ENCODE assay signal across 8 cellular contexts in genomic region chr15:37102315-37103021, GRCh38. TPM values are rescaled to one million over a fixed set of nuclear protein-coding genes. Genes with fewer than 3 reads are reported as not detected.
DNase-seq lines count a peak whose midpoint lies in the region; ATAC-seq, FAIRE-seq and TF ChIP-seq lines count a peak whose summit lies in the region.

No MANE protein-coding gene starts in this region.

- H3K27ac Mint-ChIP-seq in activated CD4-positive, alpha-beta T cell treated with anti-CD3 and anti-CD28 coated beads for 36 hours, result no peak overlapping the region
- H3K27ac Mint-ChIP-seq in stimulated activated memory B cell treated with anti-CD40 and anti-IgM and Interleukin-4, amounts not matched to agents 10 μg/mL and 1 μg/mL and 100 μg/mL, for 72 hours, result no peak overlapping the region

- peaks cover 53% of the 10 kb centered on the region for H3F3A ChIP-seq in SK-N-SH (replicated peaks; ENCODE audit: insufficient read depth)

- H3K27ac ChIP-seq in SK-N-SH (ENCODE audit: low read depth in 2 of 2, low read length in 1 of 2) (peak overlapping the region; percentile 99), right cardiac atrium (ENCODE audit: low read length) (peak overlapping the region; percentile 79)

- no peaks in the 10 kb centered on the region for H3K9me3 ChIP-seq in SK-N-SH
- H3K9me3 ChIP-seq in right cardiac atrium (ENCODE audit: control insufficient read depth, low read length), result no peaks in the 10 kb centered on the region

- intact Hi-C loops in activated CD4-positive, alpha-beta T cell treated with anti-CD3 and anti-CD28 coated beads for 36 hours (cut with DNase I, micrococcal nuclease), result loop anchor here (2.0 to 10.0 kb wide), 3 partner anchors 220 to 598 kb away; no protein-coding TSS in a partner anchor
- intact Hi-C loops in right cardiac atrium (cut with DNase I), result loop anchor here in 2 of 4 donors (5.0 to 10.0 kb wide), 2 partner anchors 218 to 220 kb away; no protein-coding TSS in a partner anchor

- H3K79me2 ChIP-seq in SK-N-SH (ENCODE audit: insufficient read depth), result peaks cover 87% of the 10 kb centered on the region

- no peak for FAIRE-seq in frontal cortex (lab: Jason Lieb, UNC)

- H3K9me2 ChIP-seq in SK-N-SH, result no peaks in the 10 kb centered on the region

- peak overlapping the region; percentile 9 for H3K4me3 Mint-ChIP-seq in activated CD4-positive, alpha-beta T cell treated with anti-CD3 and anti-CD28 coated beads for 36 hours
- peak overlapping the region; percentile 13 for H3K4me3 Mint-ChIP-seq in stimulated activated memory B cell treated with anti-CD40 and anti-IgM and Interleukin-4, amounts not matched to agents 10 μg/mL and 1 μg/mL and 100 μg/mL, for 72 hours

- H3K36me3 ChIP-seq in SK-N-SH (replicated peaks in 1 of 2; ENCODE audit: control insufficient read depth in 1 of 2, insufficient read depth in 2 of 2, low read length in 1 of 2), result peaks cover 1 to 4% of the 10 kb centered on the region in 2 experiments

- peaks cover 32% of the 10 kb centered on the region for H3K4me1 Mint-ChIP-seq in activated CD4-positive, alpha-beta T cell treated with anti-CD3 and anti-CD28 coated beads for 36 hours
- peaks cover 41% of the 10 kb centered on the region for H3K4me1 Mint-ChIP-seq in stimulated activated memory B cell treated with anti-CD40 and anti-IgM and Interleukin-4, amounts not matched to agents 10 μg/mL and 1 μg/mL and 100 μg/mL, for 72 hours

- no peak for ATAC-seq in activated CD4-positive, alpha-beta T cell treated with anti-CD3 and anti-CD28 coated beads for 36 hours
- ATAC-seq in right cardiac atrium, result no peak
- ATAC-seq in stimulated activated memory B cell treated with anti-CD40 and anti-IgM and Interleukin-4, amounts not matched to agents 10 μg/mL and 1 μg/mL and 100 μg/mL, for 72 hours, result no peak
- ATAC-seq in HG03139 (IDR thresholded peaks at IDR 0.05; ENCODE audit: unreplicated experiment), result no peak

- CTCF ChIA-PET in activated CD4-positive, alpha-beta T cell treated with anti-CD3 and anti-CD28 coated beads for 36 hours (lab: Charles Lee), result interaction anchor here (0.6 kb wide), 1 partner anchor 102 kb away, joined by 3 read pairs; no protein-coding TSS in a partner anchor
- CTCF ChIA-PET in SK-N-SH (lab: Yijun Ruan, JAX), result interaction anchor here (1.0 to 10.8 kb wide), 4 partner anchors 31 to 1351 kb away, joined by 3 to 101 read pairs (median 3); no protein-coding TSS in a partner anchor

- DNase-seq in activated CD4-positive, alpha-beta T cell treated with anti-CD3 and anti-CD28 coated beads for 36 hours, result no peak
- DNase-seq in activated CD4-positive, alpha-beta T cell treated with anti-CD3 and anti-CD28 coated beads, Interleukin-2, amount 50 U/mL, for 4 hours, result no peak
- DNase-seq in SK-N-SH (no peak), right cardiac atrium (peak; percentile 30 to 60 (median 45)), frontal cortex (ENCODE audit: low spot score in 2 of 2) (no peak), GM10266 (ENCODE audit: extremely low spot score) (no peak)

- no peak for TF ChIP-seq RAD21 in SK-N-SH (IDR thresholded peaks at IDR 0.05; ENCODE audit: low read length)

- H3K4me3 ChIP-seq in SK-N-SH (ENCODE audit: low read depth in 2 of 2, low read length in 1 of 2) (peak overlapping the region; percentile 74 to 92), right cardiac atrium (ENCODE audit: low read length) (peak overlapping the region; percentile 97)

- H3K27me3 ChIP-seq in SK-N-SH (ENCODE audit: insufficient read depth) (no peaks in the 10 kb centered on the region), right cardiac atrium (ENCODE audit: control insufficient read depth, insufficient read depth) (no peaks in the 10 kb centered on the region)

- H2AFZ ChIP-seq in SK-N-SH (ENCODE audit: low read depth), result no peak overlapping the region

- peak overlapping the region; percentile 89 for H3K4me2 ChIP-seq in SK-N-SH

- peak overlapping the region; percentile 100 for H3K9ac ChIP-seq in SK-N-SH

- H3K36me3 Mint-ChIP-seq in activated CD4-positive, alpha-beta T cell treated with anti-CD3 and anti-CD28 coated beads for 36 hours (ENCODE audit: low read depth), result peaks cover 6% of the 10 kb centered on the region
- H3K36me3 Mint-ChIP-seq in stimulated activated memory B cell treated with anti-CD40 and anti-IgM and Interleukin-4, amounts not matched to agents 10 μg/mL and 1 μg/mL and 100 μg/mL, for 72 hours, result peaks cover 6% of the 10 kb centered on the region

- H3K9me3 Mint-ChIP-seq in activated CD4-positive, alpha-beta T cell treated with anti-CD3 and anti-CD28 coated beads for 36 hours (ENCODE audit: low read depth), result peaks cover 2% of the 10 kb centered on the region
- H3K9me3 Mint-ChIP-seq in stimulated activated memory B cell treated with anti-CD40 and anti-IgM and Interleukin-4, amounts not matched to agents 10 μg/mL and 1 μg/mL and 100 μg/mL, for 72 hours, result peaks cover 1% of the 10 kb centered on the region

- no peaks in the 10 kb centered on the region for H4K20me1 ChIP-seq in SK-N-SH (ENCODE audit: insufficient read depth)

- TF ChIP-seq CTCF in SK-N-SH (IDR thresholded peaks at IDR 0.05) (no peak), GM10266 (IDR thresholded peaks at IDR 0.05; ENCODE audit: control insufficient read depth, insufficient read depth, low read depth, missing control alignments) (no peak)

- no peaks in the 10 kb centered on the region for H3K4me1 ChIP-seq in SK-N-SH (ENCODE audit: control insufficient read depth in 1 of 2, insufficient read depth in 2 of 2, low read depth in 1 of 2, low read length in 1 of 2)
- H3K4me1 ChIP-seq in right cardiac atrium (ENCODE audit: control insufficient read depth, insufficient read depth, low read length), result peaks cover 2% of the 10 kb centered on the region

- peaks cover 83% of the 10 kb centered on the region for H3K27me3 Mint-ChIP-seq in activated CD4-positive, alpha-beta T cell treated with anti-CD3 and anti-CD28 coated beads for 36 hours
- peaks cover 96% of the 10 kb centered on the region for H3K27me3 Mint-ChIP-seq in stimulated activated memory B cell treated with anti-CD40 and anti-IgM and Interleukin-4, amounts not matched to agents 10 μg/mL and 1 μg/mL and 100 μg/mL, for 72 hours

- POLR2A ChIA-PET in activated CD4-positive, alpha-beta T cell treated with anti-CD3 and anti-CD28 coated beads for 36 hours (lab: Charles Lee), result no interaction called here
- POLR2A ChIA-PET in SK-N-SH (lab: Yijun Ruan, JAX), result interaction anchor here (1.0 to 2.6 kb wide), 11 partner anchors 8 to 776 kb away, joined by 3 to 35 read pairs (median 5); no protein-coding TSS in a partner anchor

- 1% methylated on average over 31 of the region's 34 CpGs for WGBS in SK-N-SH (ENCODE audit: low lambda C conversion rate)
- 5% methylated on average over 34 of the region's 34 CpGs for WGBS in right cardiac atrium

- no peak for TF ChIP-seq EP300 in SK-N-SH (IDR thresholded peaks at IDR 0.05; ENCODE audit: borderline replicate concordance in 1 of 2, low read depth in 1 of 2, low read length in 1 of 2)

TF ChIP-seq in SK-N-SH, 30 proteins besides CTCF, POLR2A, EP300 and RAD21:
- TF ChIP-seq PBX3 (IDR thresholded peaks at IDR 0.05) (peak; percentile 24), GATA2 (CRISPR knock-in tag; IDR thresholded peaks at IDR 0.05) (0 out of 2 replicates have a peak, but pooled peaks have one; percentile 10), TEAD4 (IDR thresholded peaks at IDR 0.05; ENCODE audit: borderline replicate concordance, insufficient read depth) (no peak), REST (IDR thresholded peaks at IDR 0.05; ENCODE audit: low read depth, low read length) (no peak; the same call in 1 of the 2 replicates), SIN3A (IDR thresholded peaks at IDR 0.05; ENCODE audit: borderline replicate concordance, low read depth, low read length) (peak; percentile 74; the same call in 1 of the 2 replicates), POLR2AphosphoS5 (IDR thresholded peaks at IDR 0.05; ENCODE audit: low read depth, low read length) (peak; percentile 12; the same call in 1 of the 2 replicates), EZH2phosphoT487 (IDR thresholded peaks at IDR 0.05; ENCODE audit: borderline replicate concordance, low read depth) (no peak)

RNA-seq across cellular contexts. Expression of gene MEIS2, which starts 2.1 kb away (rescaled TPM):
- not detected for total RNA-seq in activated CD4-positive, alpha-beta T cell treated with anti-CD3 and anti-CD28 coated beads for 36 hours
- polyA plus RNA-seq in SK-N-SH (2012; rRNA removed) (120 and 146 TPM in 2 replicates), right cardiac atrium (14.8 TPM)
- polyA plus RNA-seq in SK-N-SH (2012; cell fraction: cytosol; rRNA removed), result 113 and 133 TPM in 2 replicates
- 253 and 311 TPM in 2 replicates for polyA plus RNA-seq in SK-N-SH (2012; cell fraction: nucleus; rRNA removed)
- total RNA-seq in right cardiac atrium (10 to 100 TPM; 28.9 to 33.4 (median 31.0) TPM), frontal cortex (380 TPM)

Comparison
In these comparisons a context has a peak if more than half of its experiments do, and no peak if none do; other contexts are left out.
1. DNase-seq: peak in right cardiac atrium (3 of 3); none in activated CD4-positive, alpha-beta T cell treated with anti-CD3 and anti-CD28 coated beads for 36 hours (single experiment), activated CD4-positive, alpha-beta T cell treated with anti-CD3 and anti-CD28 coated beads, Interleukin-2, amount 50 U/mL, for 4 hours (0 of 2), SK-N-SH (single experiment), frontal cortex (0 of 2) and GM10266 (single experiment).
2. RNA of gene MEIS2, which starts 2.1 kb away (total RNA-seq): 380 TPM in frontal cortex (single experiment) and 28.9 to 33.4 TPM in right cardiac atrium; not detected in activated CD4-positive, alpha-beta T cell treated with anti-CD3 and anti-CD28 coated beads for 36 hours; every median in the first group is over 10 times any median in the second.